In the genomic region with DNA sequence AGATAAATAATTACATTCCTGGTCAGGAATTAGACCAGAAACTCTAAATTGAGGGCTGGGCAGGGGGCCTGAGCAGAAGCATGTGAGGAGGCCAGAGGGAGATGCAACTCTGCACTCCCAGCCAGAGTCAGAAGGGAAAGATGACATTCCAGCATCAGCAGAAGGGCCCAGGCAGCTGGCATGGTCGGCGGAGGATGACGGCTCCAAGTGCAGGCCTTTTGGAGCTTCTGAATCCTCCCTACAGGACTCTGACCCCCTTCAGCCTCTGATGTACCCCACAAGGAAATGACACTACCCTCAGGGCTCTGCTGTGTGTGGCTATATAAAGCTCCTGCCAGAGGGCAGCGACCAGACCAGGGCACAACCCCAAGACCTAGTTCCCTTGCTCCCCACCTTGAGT, we compare ENCODE assay signal across 13 cellular contexts. TPM values are rescaled to one million over a fixed set of nuclear protein-coding genes. Genes with fewer than 3 reads are reported as not detected.
DNase-seq lines count a peak whose midpoint lies in the region; ATAC-seq and TF ChIP-seq lines count a peak whose summit lies in the region.
"Had no signal": no experiment of that assay in that cellular context is flagged by ENCODE, and none has a peak within 500 bp of the region (broad histone marks: within the 10 kb centered on the region; RNA-seq: fewer than 3 reads in every experiment).

No MANE protein-coding gene starts in this region.

- peaks cover 24% of the 10 kb centered on the region for H3K4me1 Mint-ChIP-seq in activated T-cell treated with anti-CD3 and anti-CD28 coated beads, Interleukin-2, amount 50 U/mL, for 4 hours (ENCODE audit: low read depth)
- H3K4me1 Mint-ChIP-seq in activated T-cell treated with anti-CD3 and anti-CD28 coated beads, Interleukin-2, amount 50 U/mL, for 24 hours (ENCODE audit: low read depth): peaks cover 24% of the 10 kb centered on the region

- no peak overlapping the region for H3K27ac ChIP-seq in hepatocyte
- H3K27ac ChIP-seq in breast epithelium: no peak overlapping the region
- H3K27ac ChIP-seq: left lung had no signal

- H3K27me3 ChIP-seq in NT2/D1 (ENCODE audit: insufficient read depth, insufficient read length) (peaks cover 39% of the 10 kb centered on the region), hepatocyte (peaks cover 52% of the 10 kb centered on the region), breast epithelium (peaks cover 3 to 33% of the 10 kb centered on the region in 2 donors)

- H3K9me3 Mint-ChIP-seq in activated T-cell treated with anti-CD3 and anti-CD28 coated beads, Interleukin-2, amount 50 U/mL, for 4 hours: no peaks in the 10 kb centered on the region
- H3K9me3 Mint-ChIP-seq in activated T-cell treated with anti-CD3 and anti-CD28 coated beads, Interleukin-2, amount 50 U/mL, for 24 hours: no peaks in the 10 kb centered on the region
- H3K9me3 Mint-ChIP-seq: activated T-cell treated with anti-CD3 and anti-CD28 coated beads, Interleukin-2, amount 50 U/mL, for 72 hours; stimulated activated naive CD8-positive, alpha-beta T cell treated with anti-CD3 and anti-CD28 coated beads, Interleukin-15, amount 100 ng/mL, for 72 hours had no signal

- H3K36me3 ChIP-seq in NT2/D1 (ENCODE audit: insufficient read depth, insufficient read length, low read length): no peaks in the 10 kb centered on the region
- no peaks in the 10 kb centered on the region for H3K36me3 ChIP-seq in hepatocyte (replicated peaks; ENCODE audit: insufficient read depth, low read depth)
- H3K36me3 ChIP-seq in breast epithelium: no peaks in the 10 kb centered on the region
- H3K36me3 ChIP-seq: left lung had no signal

- no peak for DNase-seq in activated T-cell treated with anti-CD3 and anti-CD28 coated beads, Interleukin-2, amount 50 U/mL, for 4 hours
- DNase-seq in activated T-cell treated with anti-CD3 and anti-CD28 coated beads, Interleukin-2, amount 50 U/mL, for 24 hours: no peak
- DNase-seq in NT2/D1 (ENCODE audit: low read depth, low spot score) (no peak), hepatocyte (ENCODE audit: low spot score) (no peak), SIG-M5 (lab: John Stamatoyannopoulos, UW) (no peak), breast epithelium (ENCODE audit: low spot score in 2 of 2) (no peak)
- no peak for DNase-seq in stimulated activated CD4-positive, alpha-beta T cell treated with anti-CD3 and anti-CD28 coated beads, Interleukin-2, amount 100 ng/mL, for 24 hours
- DNase-seq: activated T-cell treated with anti-CD3 and anti-CD28 coated beads, Interleukin-2, amount 50 U/mL, for 72 hours; Calu3; left lung; stimulated activated naive CD8-positive, alpha-beta T cell treated with anti-CD3 and anti-CD28 coated beads, Interleukin-15, amount 100 ng/mL, for 72 hours had no signal

- peak overlapping the region; percentile 100 for H3K4me2 ChIP-seq in hepatocyte

- H3K79me2 ChIP-seq in hepatocyte: no peaks in the 10 kb centered on the region

- H3K27me3 Mint-ChIP-seq in activated T-cell treated with anti-CD3 and anti-CD28 coated beads, Interleukin-2, amount 50 U/mL, for 4 hours (ENCODE audit: low read depth): peaks cover 37% of the 10 kb centered on the region
- H3K27me3 Mint-ChIP-seq in activated T-cell treated with anti-CD3 and anti-CD28 coated beads, Interleukin-2, amount 50 U/mL, for 24 hours: peaks cover 59% of the 10 kb centered on the region

- H3K9me2 ChIP-seq in hepatocyte (replicated peaks; ENCODE audit: insufficient read depth): no peaks in the 10 kb centered on the region

- H3K36me3 Mint-ChIP-seq in activated T-cell treated with anti-CD3 and anti-CD28 coated beads, Interleukin-2, amount 50 U/mL, for 4 hours (ENCODE audit: insufficient read depth): no peaks in the 10 kb centered on the region
- H3K36me3 Mint-ChIP-seq in activated T-cell treated with anti-CD3 and anti-CD28 coated beads, Interleukin-2, amount 50 U/mL, for 24 hours (ENCODE audit: low read depth): no peaks in the 10 kb centered on the region

- H3K9ac ChIP-seq in NT2/D1 (ENCODE audit: insufficient read length, low read depth): peak overlapping the region; percentile 21

- no peak overlapping the region for H3K27ac Mint-ChIP-seq in activated T-cell treated with anti-CD3 and anti-CD28 coated beads, Interleukin-2, amount 50 U/mL, for 24 hours
- H3K27ac Mint-ChIP-seq: activated CD8-positive, alpha-beta T cell treated with anti-CD3 and anti-CD28 coated beads, Interleukin-2, amount 10 ng/mL, durations not matched to agents 7 days and 5 days; activated T-cell treated with anti-CD3 and anti-CD28 coated beads, Interleukin-2, amount 50 U/mL, for 72 hours; stimulated activated naive CD8-positive, alpha-beta T cell treated with anti-CD3 and anti-CD28 coated beads, Interleukin-15, amount 100 ng/mL, for 72 hours had no signal

- no peak for TF ChIP-seq POLR2A in breast epithelium (IDR thresholded peaks at IDR 0.05)

- 58% methylated on average over 4 of the region's 4 CpGs for WGBS in hepatocyte (ENCODE audit: low lambda C conversion rate, missing lambda C conversion rate)

- TF ChIP-seq CTCF in hepatocyte (IDR thresholded peaks at IDR 0.05; ENCODE audit: poor library complexity) (no peak), breast epithelium (IDR thresholded peaks at IDR 0.05) (no peak)

- intact Hi-C loops in breast epithelium (cut with DNase I; ENCODE audit: low total_unique reads): loop anchor here (2.0 kb wide), 1 partner anchor 52 kb away; no protein-coding TSS in a partner anchor

- H3K9me3 ChIP-seq in NT2/D1 (ENCODE audit: insufficient read depth, low read length) (no peaks in the 10 kb centered on the region), hepatocyte (ENCODE audit: low read depth) (no peaks in the 10 kb centered on the region), breast epithelium (no peaks in the 10 kb centered on the region)
- H3K9me3 ChIP-seq: left lung had no signal

- peaks cover 11% of the 10 kb centered on the region for H3K4me1 ChIP-seq in NT2/D1 (ENCODE audit: insufficient read depth, insufficient read length)
- H3K4me1 ChIP-seq in hepatocyte (ENCODE audit: insufficient read depth): no peaks in the 10 kb centered on the region
- peaks cover 0 to 4% of the 10 kb centered on the region in 2 donors for H3K4me1 ChIP-seq in breast epithelium

- no peaks in the 10 kb centered on the region for H4K20me1 ChIP-seq in hepatocyte (ENCODE audit: insufficient read depth, poor library complexity, severe bottlenecking)

- H2AFZ ChIP-seq in hepatocyte: no peak overlapping the region

- no peak for ATAC-seq in activated T-cell treated with anti-CD3 and anti-CD28 coated beads, Interleukin-2, amount 50 U/mL, for 4 hours
- ATAC-seq: activated CD8-positive, alpha-beta T cell treated with anti-CD3 and anti-CD28 coated beads, Interleukin-2, amount 10 ng/mL, durations not matched to agents 7 days and 5 days; activated T-cell treated with anti-CD3 and anti-CD28 coated beads, Interleukin-2, amount 50 U/mL, for 72 hours; esophagus mucosa; left lung; stimulated activated naive CD8-positive, alpha-beta T cell treated with anti-CD3 and anti-CD28 coated beads, Interleukin-15, amount 100 ng/mL, for 72 hours had no signal

- H3K4me3 ChIP-seq in NT2/D1 (ENCODE audit: insufficient read length, low read depth) (peak overlapping the region; percentile 8), hepatocyte (no peak overlapping the region), breast epithelium (no peak overlapping the region)
- H3K4me3 ChIP-seq: left lung had no signal

- peak overlapping the region; percentile 2 for H3K4me3 Mint-ChIP-seq in activated T-cell treated with anti-CD3 and anti-CD28 coated beads, Interleukin-2, amount 50 U/mL, for 4 hours
- H3K4me3 Mint-ChIP-seq in activated T-cell treated with anti-CD3 and anti-CD28 coated beads, Interleukin-2, amount 50 U/mL, for 24 hours: no peak overlapping the region
- H3K4me3 Mint-ChIP-seq: activated CD8-positive, alpha-beta T cell treated with anti-CD3 and anti-CD28 coated beads, Interleukin-2, amount 10 ng/mL, durations not matched to agents 7 days and 5 days; activated T-cell treated with anti-CD3 and anti-CD28 coated beads, Interleukin-2, amount 50 U/mL, for 72 hours; stimulated activated naive CD8-positive, alpha-beta T cell treated with anti-CD3 and anti-CD28 coated beads, Interleukin-15, amount 100 ng/mL, for 72 hours had no signal

RNA-seq across cellular contexts. Expression of a gene that starts 1.9 kb away (rescaled TPM):
- not detected for total RNA-seq in activated T-cell treated with anti-CD3 and anti-CD28 coated beads, Interleukin-2, amount 50 U/mL, for 4 hours
- total RNA-seq in hepatocyte (0.12 and 0.33 TPM in 2 replicates), breast epithelium (not detected)
- 0.47 and 0.54 TPM in 2 replicates for polyA plus RNA-seq in hepatocyte
- total RNA-seq: activated CD8-positive, alpha-beta T cell treated with anti-CD3 and anti-CD28 coated beads, Interleukin-2, amount 10 ng/mL, durations not matched to agents 7 days and 5 days; Calu3 had no signal
